In genomic region chr6:118876814-118877213, GRCh38 we compare ENCODE assay signal across 15 cellular contexts. TPM values are rescaled to one million over a fixed set of nuclear protein-coding genes. Genes with fewer than 3 reads are reported as not detected.
DNase-seq lines count a peak whose midpoint lies in the region; ATAC-seq and TF ChIP-seq lines count a peak whose summit lies in the region.
"Had no signal": no experiment of that assay in that cellular context is flagged by ENCODE, and none has a peak within 500 bp of the region (broad histone marks: within the 10 kb centered on the region; RNA-seq: fewer than 3 reads in every experiment).

No MANE protein-coding gene starts in this region.

- H3K27me3 ChIP-seq in IMR-90 (ENCODE audit: control insufficient read depth, insufficient read depth, low read length) (no peaks in the 10 kb centered on the region), osteoblast (ENCODE audit: insufficient read depth, low read length) (no peaks in the 10 kb centered on the region), BE2C (no peaks in the 10 kb centered on the region)
- H3K27me3 ChIP-seq: upper lobe of right lung had no signal

- peak overlapping the region; percentile 73; the same call in 1 of the 2 replicates for H3K14ac ChIP-seq in IMR-90 (replicated peaks; ENCODE audit: low read depth, low read length)

- H3K4ac ChIP-seq in IMR-90 (ENCODE audit: low read depth, low read length): peak overlapping the region; percentile 90

- TF ChIP-seq CTCF in AG10803 (conservative IDR thresholded peaks at IDR 0.05; ENCODE audit: low read length): no peak
- no peak for TF ChIP-seq CTCF in IMR-90 (conservative IDR thresholded peaks at IDR 0.05; ENCODE audit: low read depth, low read length)
- TF ChIP-seq CTCF in osteoblast (IDR thresholded peaks at IDR 0.05; ENCODE audit: extremely low read depth, low read depth, low read length): no peak
- no peak for TF ChIP-seq CTCF in BE2C (IDR thresholded peaks at IDR 0.05; ENCODE audit: low read depth, low read length)

- CTCF ChIA-PET in IMR-90 (lab: Yijun Ruan, JAX): interaction anchor here (0.5 to 1.2 kb wide), 2 partner anchors 10 to 234 kb away, joined by 3 to 4 read pairs; no protein-coding TSS in a partner anchor

- peak overlapping the region; percentile 43 for H2AK9ac ChIP-seq in IMR-90 (replicated peaks; ENCODE audit: low read depth, low read length, poor library complexity)

- peak overlapping the region; percentile 75; the same call in 1 of the 2 replicates for H3K56ac ChIP-seq in IMR-90 (ENCODE audit: extremely low read depth, insufficient read depth, low read length)

- H2BK20ac ChIP-seq in IMR-90 (ENCODE audit: low read depth, low read length): peak overlapping the region; percentile 77

- dilution Hi-C loops in IMR-90 (cut with HindIII; ENCODE audit: low sequenced_read_pairs, unreplicated experiment): no loop called here

- in situ Hi-C loops in IMR-90 (cut with MboI; ENCODE audit: low sequenced_read_pairs): no loop called here

- H4K5ac ChIP-seq in IMR-90 (ENCODE audit: low read depth, low read length): peak overlapping the region; percentile 24

- TF ChIP-seq RAD21 in IMR-90 (IDR thresholded peaks at IDR 0.05; ENCODE audit: low read length): no peak

- peak overlapping the region; percentile 94 for H2BK120ac ChIP-seq in IMR-90 (ENCODE audit: low read depth, low read length)

- peaks cover 12 to 19% of the 10 kb centered on the region in 2 experiments; a peak in 3 of 4 replicates for H3K79me1 ChIP-seq in IMR-90 (ENCODE audit: low read depth in 1 of 2, low read length in 2 of 2)

- POLR2A ChIA-PET in IMR-90 (lab: Charles Lee; ENCODE audit: unreplicated experiment): no interaction called here

- H2BK5ac ChIP-seq in IMR-90 (ENCODE audit: low read depth, low read length, poor library complexity, severe bottlenecking): peak overlapping the region; percentile 87

- H3K79me2 ChIP-seq in osteoblast (ENCODE audit: insufficient read depth, low read length): peaks cover 61% of the 10 kb centered on the region

- peak overlapping the region; percentile 44 for H3K18ac ChIP-seq in IMR-90 (ENCODE audit: low read depth, low read length)

- peak overlapping the region; percentile 13 to 86; a peak in 3 of 4 replicates for H4K8ac ChIP-seq in IMR-90 (ENCODE audit: low read depth in 2 of 2, low read length in 2 of 2)

- no TSS peak for BruUV-seq in IMR-90 (replicated peaks; lab: Mats Ljungman, UMichigan)

- H3K27ac ChIP-seq in IMR-90 (ENCODE audit: insufficient read depth, low read length) (peak overlapping the region; percentile 84), osteoblast (ENCODE audit: low read depth, low read length) (peak overlapping the region; percentile 81)
- H3K27ac ChIP-seq: upper lobe of right lung had no signal

- H3K36me3 ChIP-seq in IMR-90 (ENCODE audit: control insufficient read depth, insufficient read depth, low read length): no peaks in the 10 kb centered on the region
- no peaks in the 10 kb centered on the region for H3K36me3 ChIP-seq in osteoblast (ENCODE audit: insufficient read depth, low read length)
- no peaks in the 10 kb centered on the region for H3K36me3 ChIP-seq in BE2C
- H3K36me3 ChIP-seq: upper lobe of right lung had no signal

- H3K4me2 ChIP-seq in IMR-90 (ENCODE audit: low read depth, low read length) (peak overlapping the region; percentile 48), osteoblast (ENCODE audit: insufficient read depth, low read length) (peak overlapping the region; percentile 58)

- H2AFZ ChIP-seq in IMR-90 (replicated peaks; ENCODE audit: low read length, poor library complexity): peak overlapping the region; percentile 81
- H2AFZ ChIP-seq in osteoblast (ENCODE audit: low read length): peak overlapping the region; percentile 16

- H4K91ac ChIP-seq in IMR-90 (ENCODE audit: insufficient read depth, low read depth, low read length): peak overlapping the region; percentile 91

- H4K20me1 ChIP-seq in IMR-90 (ENCODE audit: insufficient read depth, low read length) (no peaks in the 10 kb centered on the region), osteoblast (ENCODE audit: insufficient read depth, low read length) (no peaks in the 10 kb centered on the region)

- peak overlapping the region; percentile 27 for H3K9ac ChIP-seq in IMR-90 (ENCODE audit: low read depth, low read length)

- H3K4me1 ChIP-seq in IMR-90 (ENCODE audit: control insufficient read depth, insufficient read depth, low read length): peaks cover 5% of the 10 kb centered on the region
- H3K4me1 ChIP-seq in osteoblast (ENCODE audit: insufficient read depth, low read length): peaks cover 34% of the 10 kb centered on the region
- no peaks in the 10 kb centered on the region for H3K4me1 ChIP-seq in BE2C

- TF ChIP-seq POLR2A in IMR-90 (IDR thresholded peaks at IDR 0.05; ENCODE audit: low read depth, low read length): no peak

- peak overlapping the region; percentile 75; the same call in 2 of the 3 replicates for H2BK15ac ChIP-seq in IMR-90 (ENCODE audit: low read depth, low read length)

- peak; percentile 94 for ATAC-seq in IMR-90 (ENCODE audit: low read depth)
- no peak for ATAC-seq in left colon
- ATAC-seq: GM12878, natural killer cell, upper lobe of right lung had no signal

- DNase-seq in AG10803 (ENCODE audit: low read depth): peak; percentile 56
- DNase-seq in IMR-90: peak; percentile 85
- peak; percentile 65 for DNase-seq in dedifferentiated amniotic fluid mesenchymal stem cell (ENCODE audit: extremely low spot score)
- peak; percentile 30 for DNase-seq in osteoblast (ENCODE audit: insufficient read length, low spot score, missing footprints)
- DNase-seq in BE2C: no peak
- DNase-seq in NCI-H2107 treated with DMSO at 0.1 percent for 48 hours (lab: John Stamatoyannopoulos, UW; ENCODE audit: unreplicated experiment): no peak
- no peak for DNase-seq in NAMALWA (ENCODE audit: low spot score)
- DNase-seq in left colon: no peak
- DNase-seq: natural killer cell; NCI-H1105 treated with DMSO at 0.1 percent for 48 hours; OCI-M1; stimulated activated CD4-positive, alpha-beta T cell treated with anti-CD3 and anti-CD28 coated beads, Interleukin-15, amount 100 ng/mL, for 24 hours; stimulated activated naive CD4-positive, alpha-beta T cell; upper lobe of right lung had no signal

- intact Hi-C loops in IMR-90 (cut with micrococcal nuclease): no loop called here
- intact Hi-C loops in left colon (cut with DNase I, micrococcal nuclease): no loop called here

- H3K4me3 ChIP-seq in AG10803 (ENCODE audit: low read length) (no peak overlapping the region), IMR-90 (ENCODE audit: insufficient read depth, low read depth, low read length) (no peak overlapping the region), osteoblast (ENCODE audit: insufficient read depth, low read length) (peak overlapping the region; percentile 4), BE2C (ENCODE audit: low read depth, low read length) (no peak overlapping the region)
- H3K4me3 ChIP-seq: GM12878, upper lobe of right lung had no signal

- H3K9me3 ChIP-seq in IMR-90 (ENCODE audit: control insufficient read depth, insufficient read depth, low read length) (no peaks in the 10 kb centered on the region), osteoblast (ENCODE audit: low read depth, low read length) (no peaks in the 10 kb centered on the region), BE2C (no peaks in the 10 kb centered on the region)
- H3K9me3 ChIP-seq: upper lobe of right lung had no signal

- peak overlapping the region; percentile 72; the same call in 1 of the 2 replicates for H2AK5ac ChIP-seq in IMR-90 (ENCODE audit: low read depth, low read length)

- H3K9me1 ChIP-seq in IMR-90 (ENCODE audit: insufficient read depth, low read length): no peaks in the 10 kb centered on the region

- peak overlapping the region; percentile 92 for H3K23ac ChIP-seq in IMR-90 (ENCODE audit: low read depth, low read length)

TF ChIP-seq in IMR-90, 13 proteins besides CTCF, POLR2A, EP300 and RAD21:
- TF ChIP-seq FOS (IDR thresholded peaks at IDR 0.05; ENCODE audit: low read depth, low read length) (0 out of 2 replicates have a peak, but pooled peaks have one; percentile 21), MAZ (IDR thresholded peaks at IDR 0.05; ENCODE audit: borderline replicate concordance, low read depth, low read length) (no peak)
TF ChIP-seq in IMR-90: peak in this region for 1.

RNA-seq across cellular contexts. Expression of gene ASF1A, which starts 17.1 kb away (rescaled TPM):
- total RNA-seq in IMR-90 (2012; rRNA removed) (11.1 and 24.4 TPM in 2 replicates), osteoblast (15.2 and 16.2 TPM in 2 replicates), left colon (10 to 100 TPM; 14.4 to 17.1 TPM)
- 7.2 and 10.1 TPM in 2 replicates for polyA plus RNA-seq in IMR-90 (2012; rRNA removed)
- 3.5 and 5.2 TPM in 2 replicates for polyA plus RNA-seq in IMR-90 (2012; cell fraction: cytosol; rRNA removed)
- 1.7 and 6.5 TPM in 2 replicates for polyA plus RNA-seq in IMR-90 (2012; cell fraction: nucleus; rRNA removed; ENCODE audit: low replicate concordance)
- 19.9 TPM for polyA plus RNA-seq in BE2C (2012; ENCODE audit: insufficient read depth, insufficient read length, low read depth)

RNA-seq across cellular contexts. Expression of gene MCM9, which starts 58.1 kb away (rescaled TPM):
- total RNA-seq in IMR-90 (2012; rRNA removed): 7.2 and 7.8 TPM in 2 replicates
- polyA plus RNA-seq in IMR-90 (2012; rRNA removed): 3.2 and 3.5 TPM in 2 replicates
- polyA plus RNA-seq in IMR-90 (2012; cell fraction: cytosol; rRNA removed): 0.86 and 2.0 TPM in 2 replicates
- polyA plus RNA-seq in IMR-90 (2012; cell fraction: nucleus; rRNA removed; ENCODE audit: low replicate concordance): 1.2 and 4.7 TPM in 2 replicates
- 15.2 and 17.1 TPM in 2 replicates for total RNA-seq in osteoblast
- polyA plus RNA-seq in BE2C (2012; ENCODE audit: insufficient read depth, insufficient read length, low read depth): 7.7 TPM
- total RNA-seq in left colon: 10 to 100 TPM; 16.2 to 19.0 TPM

Comparison
In these comparisons a context has a peak if more than half of its experiments do, and no peak if none do; other contexts are left out.
1. DNase-seq: peak in AG10803 (single experiment), IMR-90 (single experiment), dedifferentiated amniotic fluid mesenchymal stem cell (single experiment) and osteoblast (single experiment); none in BE2C (single experiment), NCI-H2107 treated with DMSO at 0.1 percent for 48 hours (single experiment), NAMALWA (single experiment) and left colon (0 of 2).